Comparison of ENCODE assay signal across 8 cellular contexts in genomic region chr14:91418387-91419043, GRCh38. TPM values are rescaled to one million over a fixed set of nuclear protein-coding genes. Genes with fewer than 3 reads are reported as not detected.
DNase-seq lines count a peak whose midpoint lies in the region; ATAC-seq and TF ChIP-seq lines count a peak whose summit lies in the region.

No MANE protein-coding gene starts in this region.

- H3K4me3 ChIP-seq in DND-41 (ENCODE audit: low read depth in 1 of 2, low read length in 2 of 2) (peak overlapping the region; percentile 24 to 95), NT2/D1 (ENCODE audit: insufficient read length, low read depth) (peak overlapping the region; percentile 45), fibroblast of mammary gland (ENCODE audit: control insufficient read depth, low read depth, low read length) (peak overlapping the region; percentile 9)

- peaks cover 17% of the 10 kb centered on the region for H4K20me1 ChIP-seq in DND-41 (ENCODE audit: insufficient read depth, low read length)

- TF ChIP-seq CTCF in DND-41 (IDR thresholded peaks at IDR 0.05; ENCODE audit: borderline replicate concordance, extremely low read depth, low read length, poor library complexity, severe bottlenecking) (peak; percentile 98), fibroblast of mammary gland (conservative IDR thresholded peaks at IDR 0.05; ENCODE audit: control insufficient read depth, insufficient read depth, low read depth, low read length) (peak; percentile 85)

- H3K27me3 Mint-ChIP-seq in natural killer cell treated with Interleukin-12 subunit alpha and Interleukin-12 subunit beta and Interleukin-15 and Interleukin-18, amount 100 ng/mL, for 72 hours = peaks cover 0 to 5% of the 10 kb centered on the region in 2 donors

- H3K27ac ChIP-seq in DND-41 (ENCODE audit: low read length) = peak overlapping the region; percentile 73

- peaks cover 15% of the 10 kb centered on the region for H3K36me3 Mint-ChIP-seq in natural killer cell treated with Interleukin-12 subunit alpha and Interleukin-12 subunit beta and Interleukin-15 and Interleukin-18, amount 100 ng/mL, for 72 hours

- H3K4me2 ChIP-seq in DND-41 (ENCODE audit: insufficient read depth, low read length) = peak overlapping the region; percentile 96

- H3K9me3 Mint-ChIP-seq in natural killer cell treated with Interleukin-12 subunit alpha and Interleukin-12 subunit beta and Interleukin-15 and Interleukin-18, amount 100 ng/mL, for 72 hours = no peaks in the 10 kb centered on the region

- H3K4me1 ChIP-seq in DND-41 (ENCODE audit: insufficient read depth, low read length) (peaks cover 52% of the 10 kb centered on the region), NT2/D1 (ENCODE audit: insufficient read depth, insufficient read length) (no peaks in the 10 kb centered on the region)

- H3K27ac Mint-ChIP-seq in natural killer cell treated with Interleukin-12 subunit alpha and Interleukin-12 subunit beta and Interleukin-15 and Interleukin-18, amount 100 ng/mL, for 72 hours = peak overlapping the region; percentile 64 to 86

- H3K9me3 ChIP-seq in DND-41 (ENCODE audit: insufficient read depth, low read length, severe bottlenecking) = no peaks in the 10 kb centered on the region
- no peaks in the 10 kb centered on the region for H3K9me3 ChIP-seq in NT2/D1 (ENCODE audit: insufficient read depth, low read length)

- H3K4me1 Mint-ChIP-seq in natural killer cell treated with Interleukin-12 subunit alpha and Interleukin-12 subunit beta and Interleukin-15 and Interleukin-18, amount 100 ng/mL, for 72 hours (ENCODE audit: low read depth in 2 of 2) = peaks cover 31 to 40% of the 10 kb centered on the region in 2 donors

- H3K9ac ChIP-seq in DND-41 (ENCODE audit: low read depth, low read length) (peak overlapping the region; percentile 94), NT2/D1 (ENCODE audit: insufficient read length, low read depth) (peak overlapping the region; percentile 70)

- peaks cover 35% of the 10 kb centered on the region for H3K79me2 ChIP-seq in DND-41 (ENCODE audit: insufficient read depth, low read length)

- no peaks in the 10 kb centered on the region for H3K27me3 ChIP-seq in DND-41 (ENCODE audit: insufficient read depth, low read length, poor library complexity)
- no peaks in the 10 kb centered on the region for H3K27me3 ChIP-seq in NT2/D1 (ENCODE audit: insufficient read depth, insufficient read length)

- peak overlapping the region; percentile 70 for H2AFZ ChIP-seq in DND-41 (ENCODE audit: low read depth, low read length)

- H3K36me3 ChIP-seq in DND-41 (ENCODE audit: insufficient read depth, low read length) (peaks cover 18% of the 10 kb centered on the region), NT2/D1 (ENCODE audit: insufficient read depth, insufficient read length, low read length) (peaks cover 8% of the 10 kb centered on the region)

- DNase-seq in DND-41 (peak; percentile 88), NT2/D1 (ENCODE audit: low read depth, low spot score) (no peak), activated T-helper 1 cell treated with Interleukin-2 at 50 U/mL for 16 hours (ENCODE audit: low read depth) (peak; percentile 69), fibroblast of mammary gland (ENCODE audit: low read depth) (peak; percentile 44)
- peak; percentile 85 for DNase-seq in natural killer cell treated with Interleukin-12 subunit alpha and Interleukin-12 subunit beta and Interleukin-15 and Interleukin-18, amount 100 ng/mL, for 72 hours (ENCODE audit: low spot score)
- peak; percentile 90 for DNase-seq in stimulated activated naive CD8-positive, alpha-beta T cell treated with anti-CD3 and anti-CD28 coated beads, Interleukin-15, Interleukin-2, amounts not matched to agents 100 U/mL and 50 U/mL, for 24 hours

- peak overlapping the region; percentile 71 for H3K4me3 Mint-ChIP-seq in natural killer cell treated with Interleukin-12 subunit alpha and Interleukin-12 subunit beta and Interleukin-15 and Interleukin-18, amount 100 ng/mL, for 72 hours

- ATAC-seq in DND-41 (ENCODE audit: insufficient read depth, low read depth) = peak; percentile 48
- ATAC-seq in HG03095 (IDR thresholded peaks at IDR 0.05; ENCODE audit: unreplicated experiment) = peak; percentile 23
- ATAC-seq in natural killer cell treated with Interleukin-12 subunit alpha and Interleukin-12 subunit beta and Interleukin-15 and Interleukin-18, amount 100 ng/mL, for 72 hours = peak; percentile 60 to 61
- peak; percentile 51 for ATAC-seq in stimulated activated naive CD8-positive, alpha-beta T cell treated with anti-CD3 and anti-CD28 coated beads, Interleukin-15, Interleukin-2, amounts not matched to agents 100 U/mL and 50 U/mL, for 24 hours
- no peak for ATAC-seq in HG02571 (IDR thresholded peaks at IDR 0.05; ENCODE audit: unreplicated experiment)

RNA-seq across cellular contexts. Expression of gene CCDC88C, which starts 0.9 kb away (rescaled TPM):
- 100 to 1,000 TPM; 103 to 175 TPM for total RNA-seq in natural killer cell treated with Interleukin-12 subunit alpha and Interleukin-12 subunit beta and Interleukin-15 and Interleukin-18, amount 100 ng/mL, for 72 hours

Comparison
In these comparisons a context has a peak if more than half of its experiments do, and no peak if none do; other contexts are left out.
1. H3K4me3 ChIP-seq: peak in every context shown above with its lines; median percentile 60 in DND-41; 45 in NT2/D1; 9 in fibroblast of mammary gland.